ENCODE assay signal across 11 cellular contexts in genomic region chr1:155932085-155932484, GRCh38. TPM values are rescaled to one million over a fixed set of nuclear protein-coding genes. Genes with fewer than 3 reads are reported as not detected.
A peak's percentile ranks its signal among the peaks of the same experiment; 100 is the strongest.
DNase-seq lines count a peak whose midpoint lies in the region; ATAC-seq and TF ChIP-seq lines count a peak whose summit lies in the region.
"Had no signal": no experiment of that assay in that cellular context is flagged by ENCODE, and none has a peak within 500 bp of the region (broad histone marks: within the 10 kb centered on the region; RNA-seq: fewer than 3 reads in every experiment).

No MANE protein-coding gene starts in this region.

- peaks cover 42% of the 10 kb centered on the region for H3K4me1 ChIP-seq in GM23248 (ENCODE audit: insufficient read depth)
- H3K4me1 ChIP-seq in OCI-LY7 (ENCODE audit: insufficient read depth, low read length, poor library complexity, severe bottlenecking): peaks cover 42% of the 10 kb centered on the region
- H3K4me1 ChIP-seq in endodermal cell (ENCODE audit: control insufficient read depth, insufficient read depth, low read length): peaks cover 2% of the 10 kb centered on the region
- peaks cover 30% of the 10 kb centered on the region for H3K4me1 ChIP-seq in osteoblast (ENCODE audit: insufficient read depth, low read length)

- ATAC-seq in GM18511 (IDR thresholded peaks at IDR 0.05; ENCODE audit: unreplicated experiment): no peak

- H3K27me3 Mint-ChIP-seq in endodermal cell (ENCODE audit: insufficient read depth): no peaks in the 10 kb centered on the region
- H3K27me3 Mint-ChIP-seq: stimulated activated naive CD8-positive, alpha-beta T cell treated with anti-CD3 and anti-CD28 coated beads, Interleukin-15, Interleukin-2, amounts not matched to agents 100 ng/mL and 50 ng/mL, for 24 hours had no signal

- H3K9me3 ChIP-seq in GM23248 (ENCODE audit: low read depth) (no peaks in the 10 kb centered on the region), OCI-LY7 (ENCODE audit: low read length) (no peaks in the 10 kb centered on the region), endodermal cell (ENCODE audit: control insufficient read depth, low read length) (no peaks in the 10 kb centered on the region), osteoblast (ENCODE audit: low read depth, low read length) (no peaks in the 10 kb centered on the region)
- H3K9me3 ChIP-seq: right atrium auricular region had no signal

- H3K9me3 Mint-ChIP-seq in endodermal cell: no peaks in the 10 kb centered on the region
- H3K9me3 Mint-ChIP-seq: stimulated activated naive CD8-positive, alpha-beta T cell treated with anti-CD3 and anti-CD28 coated beads, Interleukin-15, Interleukin-2, amounts not matched to agents 100 ng/mL and 50 ng/mL, for 24 hours had no signal

- H3F3A ChIP-seq in GM23248 (ENCODE audit: insufficient read depth): peaks cover 26% of the 10 kb centered on the region

- no peak for TF ChIP-seq CTCF in OCI-LY7 (conservative IDR thresholded peaks at IDR 0.05; ENCODE audit: low read length)
- TF ChIP-seq CTCF in endodermal cell (conservative IDR thresholded peaks at IDR 0.05): no peak
- TF ChIP-seq CTCF in osteoblast (IDR thresholded peaks at IDR 0.05; ENCODE audit: extremely low read depth, low read depth, low read length): no peak

- H3K79me2 ChIP-seq in GM23248 (ENCODE audit: insufficient read depth) (peaks cover 71% of the 10 kb centered on the region), OCI-LY7 (ENCODE audit: insufficient read depth, low read depth, low read length) (peaks cover 63% of the 10 kb centered on the region), osteoblast (ENCODE audit: insufficient read depth, low read length) (peaks cover 62% of the 10 kb centered on the region)

- CTCF ChIA-PET in OCI-LY7 (lab: Charles Lee; ENCODE audit: unreplicated experiment): no interaction called here

- H3K9ac ChIP-seq in GM23248: peak overlapping the region; percentile 92
- no peak overlapping the region for H3K9ac ChIP-seq in endodermal cell (ENCODE audit: extremely low read depth, low read length, poor library complexity, severe bottlenecking)

- no peaks in the 10 kb centered on the region for H4K20me1 ChIP-seq in GM23248 (ENCODE audit: insufficient read depth)
- H4K20me1 ChIP-seq in OCI-LY7 (ENCODE audit: insufficient read depth, low read length): peaks cover 24% of the 10 kb centered on the region
- H4K20me1 ChIP-seq in osteoblast (ENCODE audit: insufficient read depth, low read length): peaks cover 28% of the 10 kb centered on the region

- peaks cover 52% of the 10 kb centered on the region for H3K36me3 ChIP-seq in GM23248 (ENCODE audit: low read depth)
- peaks cover 69% of the 10 kb centered on the region for H3K36me3 ChIP-seq in OCI-LY7 (ENCODE audit: insufficient read depth, low read length)
- peaks cover 64% of the 10 kb centered on the region for H3K36me3 ChIP-seq in endodermal cell (ENCODE audit: control insufficient read depth, insufficient read depth, low read length)
- peaks cover 57% of the 10 kb centered on the region for H3K36me3 ChIP-seq in osteoblast (ENCODE audit: insufficient read depth, low read length)

- no peak overlapping the region for H3K4me3 Mint-ChIP-seq in endodermal cell
- H3K4me3 Mint-ChIP-seq: stimulated activated naive CD8-positive, alpha-beta T cell treated with anti-CD3 and anti-CD28 coated beads, Interleukin-15, Interleukin-2, amounts not matched to agents 100 ng/mL and 50 ng/mL, for 24 hours had no signal

- BruUV-seq in OCI-LY7 (replicated peaks; lab: Mats Ljungman, UMichigan): no TSS peak

- no peak overlapping the region for H3K27ac Mint-ChIP-seq in endodermal cell

- peaks cover 18% of the 10 kb centered on the region for H3K4me1 Mint-ChIP-seq in endodermal cell

- H3K4me3 ChIP-seq in GM23248: peak overlapping the region; percentile 79
- peak overlapping the region; percentile 87 for H3K4me3 ChIP-seq in OCI-LY7 (ENCODE audit: low read depth, low read length, poor library complexity, severe bottlenecking)
- H3K4me3 ChIP-seq in endodermal cell (ENCODE audit: low read length): peak overlapping the region; percentile 100
- no peak overlapping the region for H3K4me3 ChIP-seq in osteoblast (ENCODE audit: insufficient read depth, low read length)
- H3K4me3 ChIP-seq: right atrium auricular region had no signal

- DNase-seq in GM23248 (peak; percentile 29), OCI-LY7 (ENCODE audit: low spot score) (no peak), endodermal cell (no peak), osteoblast (ENCODE audit: insufficient read length, low spot score, missing footprints) (peak; percentile 30), NCI-H187 treated with DMSO at 0.1 percent for 48 hours (lab: John Stamatoyannopoulos, UW) (no peak), DMS79 treated with DMSO at 0.1 percent for 48 hours (lab: John Stamatoyannopoulos, UW) (no peak), nucleus accumbens (lab: John Stamatoyannopoulos, UW) (no peak)
- DNase-seq: NCI-H526 had no signal

- peak overlapping the region; percentile 48 for H3K27ac ChIP-seq in GM23248
- H3K27ac ChIP-seq in OCI-LY7 (ENCODE audit: low read depth, low read length, poor library complexity, severe bottlenecking): no peak overlapping the region
- H3K27ac ChIP-seq in endodermal cell (ENCODE audit: low read depth, low read length): no peak overlapping the region
- peak overlapping the region; percentile 66 for H3K27ac ChIP-seq in osteoblast (ENCODE audit: low read depth, low read length)
- H3K27ac ChIP-seq: right atrium auricular region had no signal

- POLR2A ChIA-PET in OCI-LY7 (lab: Charles Lee): interaction anchor here (0.8 to 4.1 kb wide), 6 partner anchors 15 to 89 kb away, joined by 3 to 19 read pairs (median 6); partner anchors contain the start of genes GON4L and SSR2

- H3K36me3 Mint-ChIP-seq in endodermal cell (ENCODE audit: low read depth): peaks cover 50% of the 10 kb centered on the region

- in situ Hi-C loops in GM23248 (cut with MboI): no loop called here

- 72 to 74% methylated on average over 1 of the region's 1 CpG for WGBS in GM23248 (ENCODE audit: low coverage in 1 of 2, low lambda C conversion rate in 2 of 2, missing lambda C conversion rate in 2 of 2), 2 experiments
- 80 to 85% methylated on average over 1 of the region's 1 CpG for WGBS in endodermal cell (ENCODE audit: insufficient coverage in 1 of 2, insufficient read length in 1 of 2), 2 experiments

- intact Hi-C loops in OCI-LY7 (cut with micrococcal nuclease; ENCODE audit: unreplicated experiment): no loop called here

- no peak overlapping the region for H2AFZ ChIP-seq in GM23248
- H2AFZ ChIP-seq in OCI-LY7 (ENCODE audit: low read length): no peak overlapping the region
- H2AFZ ChIP-seq in osteoblast (ENCODE audit: low read length): no peak overlapping the region

- H3K4me2 ChIP-seq in GM23248 (ENCODE audit: unreplicated experiment) (peak overlapping the region; percentile 90), OCI-LY7 (ENCODE audit: low read length) (peak overlapping the region; percentile 74), osteoblast (ENCODE audit: insufficient read depth, low read length) (peak overlapping the region; percentile 83)

- H3K27me3 ChIP-seq in GM23248 (replicated peaks; ENCODE audit: insufficient read depth) (no peaks in the 10 kb centered on the region), endodermal cell (ENCODE audit: control insufficient read depth, insufficient read depth, low read length, poor library complexity, severe bottlenecking) (no peaks in the 10 kb centered on the region), osteoblast (ENCODE audit: insufficient read depth, low read length) (no peaks in the 10 kb centered on the region)
- H3K27me3 ChIP-seq: right atrium auricular region had no signal

- H3K9me2 ChIP-seq in GM23248 (ENCODE audit: insufficient read depth) (no peaks in the 10 kb centered on the region), OCI-LY7 (ENCODE audit: insufficient read depth, low read length) (no peaks in the 10 kb centered on the region)

RNA-seq across cellular contexts. Expression of gene KHDC4, which starts 2.1 kb away (rescaled TPM):
- total RNA-seq in GM23248 (2014; rRNA removed; shearing (Covaris generic)): 24.2 TPM in 2 replicates
- 25.3 and 27.8 TPM in 2 replicates for polyA plus RNA-seq in GM23248 (2016; fragmentation: Nextera tagmentation; extraction: Ambion mirVana)
- total RNA-seq in OCI-LY7 (2014; rRNA removed; shearing (Covaris generic)): 84.6 and 88.9 TPM in 2 replicates
- total RNA-seq in OCI-LY7 (2022) (121 and 127 TPM in 2 replicates), endodermal cell (10 to 100 TPM; 67.7 to 76.2 TPM), osteoblast (32.7 and 37.3 TPM in 2 replicates)
- 46.7 TPM for polyA plus RNA-seq in endodermal cell (2013, experiment 1 of 2)
- 39.0 TPM for polyA plus RNA-seq in endodermal cell (2013, experiment 2 of 2)

RNA-seq across cellular contexts. Expression of gene RXFP4, which starts 9.4 kb away (rescaled TPM):
- not detected in 2 replicates for total RNA-seq in GM23248 (2014; rRNA removed; shearing (Covaris generic))
- polyA plus RNA-seq in GM23248 (2016; fragmentation: Nextera tagmentation; extraction: Ambion mirVana): 0.20 and 0.39 TPM in 2 replicates
- total RNA-seq in OCI-LY7 (2014; rRNA removed; shearing (Covaris generic)): 3.0 TPM in 1 of 2 replicates, not detected in the other
- total RNA-seq in OCI-LY7 (2022) (0.34 TPM in 1 of 2 replicates, not detected in the other), endodermal cell (not detected), osteoblast (not detected in 2 replicates)
- not detected for polyA plus RNA-seq in endodermal cell (2013, experiment 1 of 2)
- not detected for polyA plus RNA-seq in endodermal cell (2013, experiment 2 of 2)
- total RNA-seq: right atrium auricular region had no signal

RNA-seq across cellular contexts. Expression of gene RIT1, which starts 20.9 kb away (rescaled TPM):
- 29.7 and 32.4 TPM in 2 replicates for total RNA-seq in GM23248 (2014; rRNA removed; shearing (Covaris generic))
- 30.5 and 33.1 TPM in 2 replicates for polyA plus RNA-seq in GM23248 (2016; fragmentation: Nextera tagmentation; extraction: Ambion mirVana)
- 15.9 and 17.2 TPM in 2 replicates for total RNA-seq in OCI-LY7 (2014; rRNA removed; shearing (Covaris generic))
- 20.8 and 21.0 TPM in 2 replicates for total RNA-seq in OCI-LY7 (2022)
- total RNA-seq in endodermal cell: 10 to 100 TPM; 26.0 to 39.2 TPM
- polyA plus RNA-seq in endodermal cell (2013, experiment 1 of 2): 24.9 TPM
- polyA plus RNA-seq in endodermal cell (2013, experiment 2 of 2): 29.0 TPM
- 36.9 and 39.5 TPM in 2 replicates for total RNA-seq in osteoblast

RNA-seq across cellular contexts. Expression of gene ARHGEF2, which starts 46.3 kb away (rescaled TPM):
- 136 and 139 TPM in 2 replicates for total RNA-seq in GM23248 (2014; rRNA removed; shearing (Covaris generic))
- 76.7 and 77.7 TPM in 2 replicates for polyA plus RNA-seq in GM23248 (2016; fragmentation: Nextera tagmentation; extraction: Ambion mirVana)
- 78.8 and 106 TPM in 2 replicates for total RNA-seq in OCI-LY7 (2014; rRNA removed; shearing (Covaris generic))
- total RNA-seq in OCI-LY7 (2022) (133 and 139 TPM in 2 replicates), endodermal cell (100 to 1,000 TPM; 134 to 147 TPM), osteoblast (166 and 183 TPM in 2 replicates)
- 80.1 TPM for polyA plus RNA-seq in endodermal cell (2013, experiment 1 of 2)
- 71.9 TPM for polyA plus RNA-seq in endodermal cell (2013, experiment 2 of 2)

Comparison
In these comparisons a context has a peak if more than half of its experiments do, and no peak if none do; other contexts are left out.
1. DNase-seq: peak in GM23248 (single experiment) and osteoblast (single experiment); none in OCI-LY7 (single experiment), endodermal cell (single experiment), NCI-H187 treated with DMSO at 0.1 percent for 48 hours (single experiment), DMS79 treated with DMSO at 0.1 percent for 48 hours (single experiment) and nucleus accumbens (0 of 56).
2. H3K27ac ChIP-seq: peak in GM23248 (single experiment) and osteoblast (single experiment); none in OCI-LY7 (single experiment) and endodermal cell (single experiment).
3. Peak in every context shown above with its lines, with median percentiles within 50 percentile points of each other: H3K4me2 ChIP-seq.